1 cellular context compared by ENCODE assay signal in the genomic region with DNA sequence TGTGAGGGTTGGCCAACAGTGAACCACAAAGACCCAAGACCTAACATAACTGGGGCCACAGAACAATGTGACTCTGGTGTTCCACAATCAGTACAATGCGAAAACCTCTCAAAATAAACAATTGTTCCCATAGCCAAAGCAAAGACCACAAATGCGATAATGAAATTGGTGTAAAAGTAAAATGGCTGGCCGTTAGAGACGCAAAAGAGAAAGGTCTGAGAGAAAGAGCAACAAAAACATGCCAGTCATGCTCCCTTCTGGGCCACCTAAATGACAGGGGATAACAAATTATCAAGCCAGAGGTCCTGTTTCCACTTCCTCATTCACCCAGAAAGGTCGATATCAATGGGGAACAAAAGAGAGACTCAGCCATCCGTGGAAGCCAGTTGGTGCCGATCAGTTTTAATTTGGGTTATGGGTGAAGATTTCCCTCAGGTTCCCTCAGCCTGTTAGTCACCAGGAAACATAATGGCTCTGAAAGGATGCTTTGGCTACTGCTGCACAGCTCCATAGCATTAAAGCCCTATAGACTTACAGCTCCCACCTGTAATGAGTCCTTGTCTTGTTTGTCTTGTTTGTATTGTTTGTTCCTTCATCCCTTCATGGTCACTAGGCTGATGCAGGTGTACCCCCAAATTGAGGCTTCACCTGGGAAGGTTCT.
TF ChIP-seq lines count a peak whose summit lies in the region.

No MANE protein-coding gene starts in this region.

TF ChIP-seq in K562, 482 proteins besides CTCF, POLR2A, EP300 and RAD21 (continues in another document):
- peak; percentile 15; the same call in 1 of the 2 replicates for TF ChIP-seq CBFA2T2 (conservative IDR thresholded peaks at IDR 0.05)
- TF ChIP-seq TRIM24 (IDR thresholded peaks at IDR 0.05) = peak in 1 of 2 experiments; percentile 30; a peak in 1 of 4 replicates
- TF ChIP-seq TEAD1 (CRISPR knock-in tag; IDR thresholded peaks at IDR 0.05) = no peak
- TF ChIP-seq SIN3B (IDR thresholded peaks at IDR 0.05; ENCODE audit: low read depth) = no peak
- no peak for TF ChIP-seq CAMTA2 (CRISPR knock-in tag; conservative IDR thresholded peaks at IDR 0.05)
- no peak for TF ChIP-seq ZFPM2 (CRISPR knock-in tag; IDR thresholded peaks at IDR 0.05)
- TF ChIP-seq NFE2 (IDR thresholded peaks at IDR 0.05; ENCODE audit: low read depth) = peak; percentile 86
- TF ChIP-seq GABPB1 (CRISPR knock-in tag; IDR thresholded peaks at IDR 0.05) = no peak
- no peak for TF ChIP-seq CHD2 (IDR thresholded peaks at IDR 0.05; ENCODE audit: low read depth, low read length)
- TF ChIP-seq NFRKB (IDR thresholded peaks at IDR 0.05; ENCODE audit: low read depth) = 0 out of 2 replicates have a peak, but pooled peaks have one; percentile 38
- no peak for TF ChIP-seq ZNF717 (CRISPR knock-in tag; IDR thresholded peaks at IDR 0.05)
- TF ChIP-seq, protein P1, sequence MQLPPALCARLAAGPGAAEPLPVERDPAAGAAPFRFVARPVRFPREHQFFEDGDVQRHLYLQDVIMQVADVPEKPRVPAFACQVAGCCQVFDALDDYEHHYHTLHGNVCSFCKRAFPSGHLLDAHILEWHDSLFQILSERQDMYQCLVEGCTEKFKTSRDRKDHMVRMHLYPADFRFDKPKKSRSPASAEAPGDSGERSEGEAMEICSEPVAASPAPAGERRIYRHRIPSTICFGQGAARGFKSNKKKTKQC (CRISPR knock-in tag; IDR thresholded peaks at IDR 0.05) = no peak
- peak; percentile 70 for TF ChIP-seq ZNF316 (IDR thresholded peaks at IDR 0.05)
- no peak for TF ChIP-seq NFXL1 (CRISPR knock-in tag; IDR thresholded peaks at IDR 0.05)
- peak; percentile 36; the same call in 1 of the 2 replicates for TF ChIP-seq CTBP1 (IDR thresholded peaks at IDR 0.05; ENCODE audit: borderline replicate concordance)
- peak; percentile 90 for TF ChIP-seq MAFG (tag; conservative IDR thresholded peaks at IDR 0.05)
- no peak for TF ChIP-seq HLTF (IDR thresholded peaks at IDR 0.05)
- no peak for TF ChIP-seq BMI1 (IDR thresholded peaks at IDR 0.05; ENCODE audit: low read length)
- TF ChIP-seq MTA3 (IDR thresholded peaks at IDR 0.05; ENCODE audit: borderline replicate concordance) = no peak
- no peak for TF ChIP-seq POLR2AphosphoS2 (IDR thresholded peaks at IDR 0.05; ENCODE audit: low read length)
- TF ChIP-seq, protein P2, sequence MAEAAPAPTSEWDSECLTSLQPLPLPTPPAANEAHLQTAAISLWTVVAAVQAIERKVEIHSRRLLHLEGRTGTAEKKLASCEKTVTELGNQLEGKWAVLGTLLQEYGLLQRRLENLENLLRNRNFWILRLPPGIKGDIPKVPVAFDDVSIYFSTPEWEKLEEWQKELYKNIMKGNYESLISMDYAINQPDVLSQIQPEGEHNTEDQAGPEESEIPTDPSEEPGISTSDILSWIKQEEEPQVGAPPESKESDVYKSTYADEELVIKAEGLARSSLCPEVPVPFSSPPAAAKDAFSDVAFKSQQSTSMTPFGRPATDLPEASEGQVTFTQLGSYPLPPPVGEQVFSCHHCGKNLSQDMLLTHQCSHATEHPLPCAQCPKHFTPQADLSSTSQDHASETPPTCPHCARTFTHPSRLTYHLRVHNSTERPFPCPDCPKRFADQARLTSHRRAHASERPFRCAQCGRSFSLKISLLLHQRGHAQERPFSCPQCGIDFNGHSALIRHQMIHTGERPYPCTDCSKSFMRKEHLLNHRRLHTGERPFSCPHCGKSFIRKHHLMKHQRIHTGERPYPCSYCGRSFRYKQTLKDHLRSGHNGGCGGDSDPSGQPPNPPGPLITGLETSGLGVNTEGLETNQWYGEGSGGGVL (CRISPR knock-in tag; IDR thresholded peaks at IDR 0.05) = no peak
- no peak for TF ChIP-seq HDAC2 (IDR thresholded peaks at IDR 0.05)
- 0 out of 2 replicates have a peak, but pooled peaks have one; percentile 34 for TF ChIP-seq L3MBTL2 (IDR thresholded peaks at IDR 0.05)
- TF ChIP-seq PTTG1 (tag; IDR thresholded peaks at IDR 0.05; ENCODE audit: low read depth) = no peak
- TF ChIP-seq, protein P3, sequence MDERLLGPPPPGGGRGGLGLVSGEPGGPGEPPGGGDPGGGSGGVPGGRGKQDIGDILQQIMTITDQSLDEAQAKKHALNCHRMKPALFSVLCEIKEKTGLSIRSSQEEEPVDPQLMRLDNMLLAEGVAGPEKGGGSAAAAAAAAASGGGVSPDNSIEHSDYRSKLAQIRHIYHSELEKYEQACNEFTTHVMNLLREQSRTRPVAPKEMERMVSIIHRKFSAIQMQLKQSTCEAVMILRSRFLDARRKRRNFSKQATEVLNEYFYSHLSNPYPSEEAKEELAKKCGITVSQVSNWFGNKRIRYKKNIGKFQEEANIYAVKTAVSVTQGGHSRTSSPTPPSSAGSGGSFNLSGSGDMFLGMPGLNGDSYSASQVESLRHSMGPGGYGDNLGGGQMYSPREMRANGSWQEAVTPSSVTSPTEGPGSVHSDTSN (CRISPR knock-in tag; IDR thresholded peaks at IDR 0.05; ENCODE audit: low read depth) = no peak
- TF ChIP-seq, protein P3 (tag; conservative IDR thresholded peaks at IDR 0.05; ENCODE audit: low read depth) = peak; percentile 81
- peak; percentile 66; the same call in 1 of the 2 replicates for TF ChIP-seq ZNF766 (CRISPR knock-in tag; conservative IDR thresholded peaks at IDR 0.05)
- peak; percentile 66 for TF ChIP-seq MAFF (IDR thresholded peaks at IDR 0.05; ENCODE audit: low read length)
- TF ChIP-seq, protein P4, sequence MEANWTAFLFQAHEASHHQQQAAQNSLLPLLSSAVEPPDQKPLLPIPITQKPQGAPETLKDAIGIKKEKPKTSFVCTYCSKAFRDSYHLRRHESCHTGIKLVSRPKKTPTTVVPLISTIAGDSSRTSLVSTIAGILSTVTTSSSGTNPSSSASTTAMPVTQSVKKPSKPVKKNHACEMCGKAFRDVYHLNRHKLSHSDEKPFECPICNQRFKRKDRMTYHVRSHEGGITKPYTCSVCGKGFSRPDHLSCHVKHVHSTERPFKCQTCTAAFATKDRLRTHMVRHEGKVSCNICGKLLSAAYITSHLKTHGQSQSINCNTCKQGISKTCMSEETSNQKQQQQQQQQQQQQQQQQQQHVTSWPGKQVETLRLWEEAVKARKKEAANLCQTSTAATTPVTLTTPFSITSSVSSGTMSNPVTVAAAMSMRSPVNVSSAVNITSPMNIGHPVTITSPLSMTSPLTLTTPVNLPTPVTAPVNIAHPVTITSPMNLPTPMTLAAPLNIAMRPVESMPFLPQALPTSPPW (CRISPR knock-in tag; IDR thresholded peaks at IDR 0.05) = no peak
- no peak for TF ChIP-seq FOXK1 (CRISPR knock-in tag; IDR thresholded peaks at IDR 0.05; ENCODE audit: borderline replicate concordance)
- no peak for TF ChIP-seq SMAD1 (IDR thresholded peaks at IDR 0.05; ENCODE audit: low read depth, low read length, partially characterized antibody)
- no peak for TF ChIP-seq SMAD3 (CRISPR knock-in tag; conservative IDR thresholded peaks at IDR 0.05)
- TF ChIP-seq ETV1 (tag; conservative IDR thresholded peaks at IDR 0.05; ENCODE audit: low read depth) = no peak
- TF ChIP-seq CXXC5 (CRISPR knock-in tag; IDR thresholded peaks at IDR 0.05) = no peak
- no peak for TF ChIP-seq RBBP5 (IDR thresholded peaks at IDR 0.05; ENCODE audit: borderline replicate concordance, insufficient read depth, low read length, poor library complexity, severe bottlenecking)
- TF ChIP-seq ZEB2 (IDR thresholded peaks at IDR 0.05) = no peak
- TF ChIP-seq SIRT6 (IDR thresholded peaks at IDR 0.05; ENCODE audit: low read depth, low read length) = no peak
- no peak for TF ChIP-seq MAZ (CRISPR knock-in tag; conservative IDR thresholded peaks at IDR 0.05 in 1 of 2, IDR thresholded peaks at IDR 0.05 in 1 of 2)
- TF ChIP-seq, protein P5, sequence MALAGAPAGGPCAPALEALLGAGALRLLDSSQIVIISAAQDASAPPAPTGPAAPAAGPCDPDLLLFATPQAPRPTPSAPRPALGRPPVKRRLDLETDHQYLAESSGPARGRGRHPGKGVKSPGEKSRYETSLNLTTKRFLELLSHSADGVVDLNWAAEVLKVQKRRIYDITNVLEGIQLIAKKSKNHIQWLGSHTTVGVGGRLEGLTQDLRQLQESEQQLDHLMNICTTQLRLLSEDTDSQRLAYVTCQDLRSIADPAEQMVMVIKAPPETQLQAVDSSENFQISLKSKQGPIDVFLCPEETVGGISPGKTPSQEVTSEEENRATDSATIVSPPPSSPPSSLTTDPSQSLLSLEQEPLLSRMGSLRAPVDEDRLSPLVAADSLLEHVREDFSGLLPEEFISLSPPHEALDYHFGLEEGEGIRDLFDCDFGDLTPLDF (CRISPR knock-in tag; IDR thresholded peaks at IDR 0.05) = no peak
- TF ChIP-seq C11orf30 (IDR thresholded peaks at IDR 0.05; ENCODE audit: low read depth) = peak; percentile 68
- TF ChIP-seq CREB1 (IDR thresholded peaks at IDR 0.05) = no peak
- TF ChIP-seq CREB1 (CRISPR knock-in tag; IDR thresholded peaks at IDR 0.05) = no peak
- TF ChIP-seq MAFK (IDR thresholded peaks at IDR 0.05; ENCODE audit: low read length) = peak; percentile 27; the same call in 1 of the 2 replicates
- TF ChIP-seq LEF1 (IDR thresholded peaks at IDR 0.05) = no peak
- TF ChIP-seq, protein P6, sequence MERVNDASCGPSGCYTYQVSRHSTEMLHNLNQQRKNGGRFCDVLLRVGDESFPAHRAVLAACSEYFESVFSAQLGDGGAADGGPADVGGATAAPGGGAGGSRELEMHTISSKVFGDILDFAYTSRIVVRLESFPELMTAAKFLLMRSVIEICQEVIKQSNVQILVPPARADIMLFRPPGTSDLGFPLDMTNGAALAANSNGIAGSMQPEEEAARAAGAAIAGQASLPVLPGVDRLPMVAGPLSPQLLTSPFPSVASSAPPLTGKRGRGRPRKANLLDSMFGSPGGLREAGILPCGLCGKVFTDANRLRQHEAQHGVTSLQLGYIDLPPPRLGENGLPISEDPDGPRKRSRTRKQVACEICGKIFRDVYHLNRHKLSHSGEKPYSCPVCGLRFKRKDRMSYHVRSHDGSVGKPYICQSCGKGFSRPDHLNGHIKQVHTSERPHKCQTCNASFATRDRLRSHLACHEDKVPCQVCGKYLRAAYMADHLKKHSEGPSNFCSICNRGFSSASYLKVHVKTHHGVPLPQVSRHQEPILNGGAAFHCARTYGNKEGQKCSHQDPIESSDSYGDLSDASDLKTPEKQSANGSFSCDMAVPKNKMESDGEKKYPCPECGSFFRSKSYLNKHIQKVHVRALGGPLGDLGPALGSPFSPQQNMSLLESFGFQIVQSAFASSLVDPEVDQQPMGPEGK (CRISPR knock-in tag; IDR thresholded peaks at IDR 0.05; ENCODE audit: borderline replicate concordance) = no peak
- TF ChIP-seq NFE2L1 (tag; IDR thresholded peaks at IDR 0.05; ENCODE audit: borderline replicate concordance, low read depth) = peak; percentile 40; the same call in 1 of the 2 replicates
- TF ChIP-seq ZBTB17 (CRISPR knock-in tag; IDR thresholded peaks at IDR 0.05) = no peak
- TF ChIP-seq RAD51 (IDR thresholded peaks at IDR 0.05; ENCODE audit: borderline replicate concordance, low read depth) = no peak
- peak; percentile 43 for TF ChIP-seq CBFA2T3 (IDR thresholded peaks at IDR 0.05)
- TF ChIP-seq, protein P7, sequence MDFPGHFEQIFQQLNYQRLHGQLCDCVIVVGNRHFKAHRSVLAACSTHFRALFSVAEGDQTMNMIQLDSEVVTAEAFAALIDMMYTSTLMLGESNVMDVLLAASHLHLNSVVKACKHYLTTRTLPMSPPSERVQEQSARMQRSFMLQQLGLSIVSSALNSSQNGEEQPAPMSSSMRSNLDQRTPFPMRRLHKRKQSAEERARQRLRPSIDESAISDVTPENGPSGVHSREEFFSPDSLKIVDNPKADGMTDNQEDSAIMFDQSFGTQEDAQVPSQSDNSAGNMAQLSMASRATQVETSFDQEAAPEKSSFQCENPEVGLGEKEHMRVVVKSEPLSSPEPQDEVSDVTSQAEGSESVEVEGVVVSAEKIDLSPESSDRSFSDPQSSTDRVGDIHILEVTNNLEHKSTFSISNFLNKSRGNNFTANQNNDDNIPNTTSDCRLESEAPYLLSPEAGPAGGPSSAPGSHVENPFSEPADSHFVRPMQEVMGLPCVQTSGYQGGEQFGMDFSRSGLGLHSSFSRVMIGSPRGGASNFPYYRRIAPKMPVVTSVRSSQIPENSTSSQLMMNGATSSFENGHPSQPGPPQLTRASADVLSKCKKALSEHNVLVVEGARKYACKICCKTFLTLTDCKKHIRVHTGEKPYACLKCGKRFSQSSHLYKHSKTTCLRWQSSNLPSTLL (IDR thresholded peaks at IDR 0.05) = no peak
- TF ChIP-seq, protein P8, sequence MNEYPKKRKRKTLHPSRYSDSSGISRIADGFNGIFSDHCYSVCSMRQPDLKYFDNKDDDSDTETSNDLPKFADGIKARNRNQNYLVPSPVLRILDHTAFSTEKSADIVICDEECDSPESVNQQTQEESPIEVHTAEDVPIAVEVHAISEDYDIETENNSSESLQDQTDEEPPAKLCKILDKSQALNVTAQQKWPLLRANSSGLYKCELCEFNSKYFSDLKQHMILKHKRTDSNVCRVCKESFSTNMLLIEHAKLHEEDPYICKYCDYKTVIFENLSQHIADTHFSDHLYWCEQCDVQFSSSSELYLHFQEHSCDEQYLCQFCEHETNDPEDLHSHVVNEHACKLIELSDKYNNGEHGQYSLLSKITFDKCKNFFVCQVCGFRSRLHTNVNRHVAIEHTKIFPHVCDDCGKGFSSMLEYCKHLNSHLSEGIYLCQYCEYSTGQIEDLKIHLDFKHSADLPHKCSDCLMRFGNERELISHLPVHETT (CRISPR knock-in tag; conservative IDR thresholded peaks at IDR 0.05 in 1 of 2, IDR thresholded peaks at IDR 0.05 in 1 of 2) = peak in 1 of 2 experiments; percentile 71; a peak in 1 of 4 replicates
- TF ChIP-seq ZNF263 (CRISPR knock-in tag; IDR thresholded peaks at IDR 0.05; ENCODE audit: borderline replicate concordance) = no peak
